Comparison of ENCODE assay signal across 10 cellular contexts in genomic region chr15:67548862-67549651, GRCh38. TPM values are rescaled to one million over a fixed set of nuclear protein-coding genes. Genes with fewer than 3 reads are reported as not detected.
DNase-seq lines count a peak whose midpoint lies in the region; ATAC-seq lines count a peak whose summit lies in the region.
"Had no signal": no experiment of that assay in that cellular context is flagged by ENCODE, and none has a peak within 500 bp of the region (broad histone marks: within the 10 kb centered on the region; RNA-seq: fewer than 3 reads in every experiment).

No MANE protein-coding gene starts in this region.

- no peak for ATAC-seq in stimulated activated naive CD8-positive, alpha-beta T cell treated with anti-CD3 and anti-CD28 coated beads, Interleukin-15, Interleukin-2, amounts not matched to agents 100 U/mL and 50 U/mL, for 24 hours
- ATAC-seq: body of pancreas, lower lobe of right lung had no signal

- CTCF ChIA-PET in activated CD4-positive, alpha-beta memory T cell treated with anti-CD3 and anti-CD28 coated beads, Interleukin-2, amount 10 ng/mL, durations not matched to agents 7 days and 5 days (lab: Charles Lee): interaction anchor here (1.3 kb wide), 1 partner anchor 48 kb away, joined by 4 read pairs; no protein-coding TSS in a partner anchor

- H3K27ac Mint-ChIP-seq in activated CD4-positive, alpha-beta memory T cell treated with anti-CD3 and anti-CD28 coated beads, Interleukin-2, amount 10 ng/mL, durations not matched to agents 7 days and 5 days: no peak overlapping the region

- no peaks in the 10 kb centered on the region for H3K27me3 Mint-ChIP-seq in activated CD4-positive, alpha-beta memory T cell treated with anti-CD3 and anti-CD28 coated beads, Interleukin-2, amount 10 ng/mL, durations not matched to agents 7 days and 5 days

- H3K4me1 Mint-ChIP-seq in activated CD4-positive, alpha-beta memory T cell treated with anti-CD3 and anti-CD28 coated beads, Interleukin-2, amount 10 ng/mL, durations not matched to agents 7 days and 5 days: peaks cover 11% of the 10 kb centered on the region

- H3K9me3 Mint-ChIP-seq in activated CD4-positive, alpha-beta memory T cell treated with anti-CD3 and anti-CD28 coated beads, Interleukin-2, amount 10 ng/mL, durations not matched to agents 7 days and 5 days: no peaks in the 10 kb centered on the region

- POLR2A ChIA-PET in activated CD4-positive, alpha-beta memory T cell treated with anti-CD3 and anti-CD28 coated beads, Interleukin-2, amount 10 ng/mL, durations not matched to agents 7 days and 5 days (lab: Charles Lee): no interaction called here

- H3K4me3 Mint-ChIP-seq in activated CD4-positive, alpha-beta memory T cell treated with anti-CD3 and anti-CD28 coated beads, Interleukin-2, amount 10 ng/mL, durations not matched to agents 7 days and 5 days: no peak overlapping the region

- DNase-seq in NCI-H748 (lab: John Stamatoyannopoulos, UW; ENCODE audit: unreplicated experiment): peak; percentile 66
- no peak for DNase-seq in NCI-H748 treated with DMSO at 0.1 percent for 48 hours (lab: John Stamatoyannopoulos, UW)
- DNase-seq in SK-MEL-5 (ENCODE audit: low read depth, low spot score): peak; percentile 64
- DNase-seq in iPS DF 19.7 (ENCODE audit: low read depth, low spot score): peak; percentile 78
- peak in 43 of 49 donors; percentile 2 to 81 (median 48) for DNase-seq in substantia nigra (lab: John Stamatoyannopoulos, UW)
- no peak for DNase-seq in stimulated activated naive CD8-positive, alpha-beta T cell treated with anti-CD3 and anti-CD28 coated beads, Interleukin-15, Interleukin-2, amounts not matched to agents 100 U/mL and 50 U/mL, for 24 hours
- no peak for DNase-seq in activated CD4-positive, alpha-beta memory T cell treated with anti-CD3 and anti-CD28 coated beads, Interleukin-2, amount 10 ng/mL, durations not matched to agents 7 days and 5 days
- no peak for DNase-seq in OCI-M2 (lab: John Stamatoyannopoulos, UW; ENCODE audit: unreplicated experiment)
- DNase-seq: lower lobe of right lung had no signal

- peaks cover 23% of the 10 kb centered on the region for H3K36me3 Mint-ChIP-seq in activated CD4-positive, alpha-beta memory T cell treated with anti-CD3 and anti-CD28 coated beads, Interleukin-2, amount 10 ng/mL, durations not matched to agents 7 days and 5 days (ENCODE audit: low read depth)

- no peak overlapping the region for H3K27ac ChIP-seq in substantia nigra (ENCODE audit: low read depth, low read length, poor library complexity, severe bottlenecking)
- H3K27ac ChIP-seq: body of pancreas, lower lobe of right lung had no signal

- in situ Hi-C loops in SK-MEL-5 (cut with HindIII; ENCODE audit: low pct_unique_long_range_greater_than_20kb, low sequenced_read_pairs): no loop called here

RNA-seq across cellular contexts. Expression of gene MAP2K5, which starts 6.6 kb away (rescaled TPM):
- total RNA-seq in SK-MEL-5 (2014; rRNA removed; shearing (Covaris generic)): 6.0 and 8.3 TPM in 2 replicates
- polyA plus RNA-seq in SK-MEL-5 (2015; cell fraction: cytosol; rRNA removed): 16.4 and 18.8 TPM in 2 replicates
- 9.2 and 11.1 TPM in 2 replicates for polyA plus RNA-seq in SK-MEL-5 (2015; cell fraction: nucleus; rRNA removed)
- total RNA-seq in activated CD4-positive, alpha-beta memory T cell treated with anti-CD3 and anti-CD28 coated beads, Interleukin-2, amount 10 ng/mL, durations not matched to agents 7 days and 5 days: 10 to 100 TPM; 16.9 to 17.4 TPM

RNA-seq across cellular contexts. Expression of gene C15orf61, which starts 28.1 kb away (rescaled TPM):
- total RNA-seq in SK-MEL-5 (2014; rRNA removed; shearing (Covaris generic)): 3.3 and 4.5 TPM in 2 replicates
- 3.4 and 8.9 TPM in 2 replicates for polyA plus RNA-seq in SK-MEL-5 (2015; cell fraction: cytosol; rRNA removed)
- polyA plus RNA-seq in SK-MEL-5 (2015; cell fraction: nucleus; rRNA removed): 7.6 and 11.6 TPM in 2 replicates
- 1 to 10 TPM; 5.2 to 5.3 TPM for total RNA-seq in activated CD4-positive, alpha-beta memory T cell treated with anti-CD3 and anti-CD28 coated beads, Interleukin-2, amount 10 ng/mL, durations not matched to agents 7 days and 5 days

Comparison
In these comparisons a context has a peak if more than half of its experiments do, and no peak if none do; other contexts are left out.
1. DNase-seq: peak in NCI-H748 (single experiment), SK-MEL-5 (single experiment), iPS DF 19.7 (single experiment) and substantia nigra (43 of 49); none in NCI-H748 treated with DMSO at 0.1 percent for 48 hours (single experiment), stimulated activated naive CD8-positive, alpha-beta T cell treated with anti-CD3 and anti-CD28 coated beads, Interleukin-15, Interleukin-2, amounts not matched to agents 100 U/mL and 50 U/mL, for 24 hours (single experiment), activated CD4-positive, alpha-beta memory T cell treated with anti-CD3 and anti-CD28 coated beads, Interleukin-2, amount 10 ng/mL, durations not matched to agents 7 days and 5 days (single experiment) and OCI-M2 (single experiment).